ENCODE assay signal across 18 cellular contexts in genomic region chr20:5871720-5872410, GRCh38. TPM values are rescaled to one million over a fixed set of nuclear protein-coding genes. Genes with fewer than 3 reads are reported as not detected.
DNase-seq lines count a peak whose midpoint lies in the region; ATAC-seq lines count a peak whose summit lies in the region.
"Had no signal": no experiment of that assay in that cellular context is flagged by ENCODE, and none has a peak within 500 bp of the region (broad histone marks: within the 10 kb centered on the region; RNA-seq: fewer than 3 reads in every experiment).

No MANE protein-coding gene starts in this region.

- no peak overlapping the region for H3K4ac ChIP-seq in mesendoderm (ENCODE audit: low read depth, low read length)

- H3K79me1 ChIP-seq in mesendoderm (ENCODE audit: low read length), result no peaks in the 10 kb centered on the region

- H2AK5ac ChIP-seq in mesendoderm (ENCODE audit: low read length), result no peak overlapping the region

- no peak overlapping the region for H3K23ac ChIP-seq in mesendoderm (ENCODE audit: low read length)

- no peak overlapping the region for H2BK120ac ChIP-seq in mesendoderm (ENCODE audit: low read depth, low read length)

- H2BK15ac ChIP-seq in mesendoderm (replicated peaks; ENCODE audit: low read depth), result no peak overlapping the region

- H4K5ac ChIP-seq in mesendoderm (ENCODE audit: low read length), result no peak overlapping the region

- H3K79me2 ChIP-seq in mesendoderm (ENCODE audit: control insufficient read depth, insufficient read depth, low read length), result no peaks in the 10 kb centered on the region

- no peaks in the 10 kb centered on the region for H3K36me3 ChIP-seq in mesendoderm (ENCODE audit: control insufficient read depth, insufficient read depth, low read length)
- H3K36me3 ChIP-seq: BLaER1 had no signal

- DNase-seq in NCI-H2171 treated with DMSO at 0.1 percent for 48 hours (lab: John Stamatoyannopoulos, UW) (peak; percentile 78), NCI-H2171 (lab: John Stamatoyannopoulos, UW) (no peak), NCI-H146 treated with DMSO at 0.1 percent for 48 hours (lab: John Stamatoyannopoulos, UW; ENCODE audit: unreplicated experiment) (peak; percentile 43), mesendoderm (peak; percentile 10), NCI-H82 treated with DMSO at 0.1 percent for 48 hours (lab: John Stamatoyannopoulos, UW; ENCODE audit: unreplicated experiment) (no peak), left colon (no peak), sciatic nerve (ENCODE audit: low spot score) (no peak)
- DNase-seq: KG1, NCI-H1048, NCI-H1694, NCI-H2107, NCI-H345, NCI-H526, SIG-M5 had no signal

- no peak overlapping the region for H3K56ac ChIP-seq in mesendoderm (ENCODE audit: low read length)

- H2BK5ac ChIP-seq in mesendoderm (ENCODE audit: low read length), result no peak overlapping the region

- H4K8ac ChIP-seq in mesendoderm (ENCODE audit: low read depth, low read length), result no peak overlapping the region

- no peaks in the 10 kb centered on the region for H3K4me1 ChIP-seq in mesendoderm (ENCODE audit: control insufficient read depth, low read depth, low read length)
- H3K4me1 ChIP-seq: BLaER1 had no signal

- no peak overlapping the region for H3K18ac ChIP-seq in mesendoderm (ENCODE audit: low read length)

- no peak overlapping the region for H3K9ac ChIP-seq in mesendoderm (ENCODE audit: low read length)
- H3K9ac ChIP-seq: BLaER1 had no signal

- no peak for ATAC-seq in left colon
- ATAC-seq in sciatic nerve, result no peak
- ATAC-seq: HCT116 had no signal

- no CpG with 5 or more reads among the region's 5 CpGs for WGBS in mesendoderm (ENCODE audit: extremely low coverage, insufficient coverage, low lambda C conversion rate)

- H3K4me3 ChIP-seq in mesendoderm (ENCODE audit: low read length), result no peak overlapping the region
- H3K4me3 ChIP-seq: BLaER1 had no signal

- H3K4me2 ChIP-seq in mesendoderm (ENCODE audit: low read length), result no peak overlapping the region
- H3K4me2 ChIP-seq: BLaER1 had no signal

- intact Hi-C loops in left colon (cut with DNase I, micrococcal nuclease), result no loop called here
- intact Hi-C loops in sciatic nerve (cut with DNase I), result no loop called here

- H3K27me3 ChIP-seq in mesendoderm (ENCODE audit: insufficient read depth, low read length, poor library complexity), result no peaks in the 10 kb centered on the region
- H3K27me3 ChIP-seq: BLaER1 had no signal

- H3K27ac ChIP-seq in angular gyrus (ENCODE audit: low read depth, low read length) (peak overlapping the region; percentile 37), mesendoderm (ENCODE audit: low read depth, low read length) (no peak overlapping the region)
- H3K27ac ChIP-seq: 22Rv1, BLaER1 had no signal

RNA-seq across cellular contexts. Expression of gene CHGB, which starts 39.4 kb away (rescaled TPM):
- 2.0 TPM for polyA plus RNA-seq in mesendoderm (2013, experiment 1 of 2)
- polyA plus RNA-seq in mesendoderm (2013, experiment 2 of 2), result 1.6 TPM
- 1 to 10 TPM; 3.4 to 4.2 TPM for total RNA-seq in left colon
- not detected for total RNA-seq in sciatic nerve

Comparison
In these comparisons a context has a peak if more than half of its experiments do, and no peak if none do; other contexts are left out.
1. DNase-seq: peak in NCI-H2171 treated with DMSO at 0.1 percent for 48 hours (single experiment), NCI-H146 treated with DMSO at 0.1 percent for 48 hours (single experiment) and mesendoderm (single experiment); none in NCI-H2171 (single experiment), NCI-H82 treated with DMSO at 0.1 percent for 48 hours (single experiment), left colon (0 of 2) and sciatic nerve (single experiment).